24 cellular contexts compared by ENCODE assay signal in the genomic region with DNA sequence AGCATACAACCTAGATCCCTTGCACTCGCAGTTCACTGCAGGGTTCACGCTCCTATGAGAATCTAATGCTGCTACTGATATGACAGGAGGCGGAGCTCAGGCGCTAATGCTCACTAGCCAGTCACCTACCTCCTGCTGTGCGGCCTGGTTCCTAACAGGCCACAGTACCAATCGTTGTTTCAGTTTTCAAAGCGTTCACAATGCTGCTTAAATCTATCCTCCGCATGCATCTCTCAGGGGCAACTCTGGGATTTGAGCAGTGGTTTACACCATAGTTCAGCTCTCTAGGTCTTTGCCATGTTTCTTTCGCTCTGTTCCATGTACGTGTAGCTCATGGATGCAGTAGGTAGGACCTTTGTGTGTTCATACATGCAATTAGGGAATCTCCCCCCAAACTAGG. TPM values are rescaled to one million over a fixed set of nuclear protein-coding genes. Genes with fewer than 3 reads are reported as not detected.
DNase-seq lines count a peak whose midpoint lies in the region; ATAC-seq, FAIRE-seq and TF ChIP-seq lines count a peak whose summit lies in the region.
"Had no signal": no experiment of that assay in that cellular context is flagged by ENCODE, and none has a peak within 500 bp of the region (broad histone marks: within the 10 kb centered on the region; RNA-seq: fewer than 3 reads in every experiment).

No MANE protein-coding gene starts in this region.

- H3K9me3 Mint-ChIP-seq in GM23338 = peaks cover 4% of the 10 kb centered on the region; the same call in 1 of the 3 replicates
- H3K9me3 Mint-ChIP-seq: CD4-positive, alpha-beta memory T cell had no signal

- no peak overlapping the region for H3K4ac ChIP-seq in mesenchymal stem cell (ENCODE audit: low read depth in 1 of 2, low read length in 2 of 2)

- H2AK5ac ChIP-seq in mesenchymal stem cell (ENCODE audit: low read length, severe bottlenecking) = peak overlapping the region; percentile 56

- no peak overlapping the region for H3K4me3 Mint-ChIP-seq in GM23338
- H3K4me3 Mint-ChIP-seq: CD4-positive, alpha-beta memory T cell had no signal

- H3K9ac ChIP-seq in K562 (ENCODE audit: insufficient read depth in 1 of 2, low read depth in 2 of 2, low read length in 2 of 2) = peak overlapping the region; percentile 8 to 54; a peak in 3 of 4 replicates
- no peak overlapping the region for H3K9ac ChIP-seq in mesenchymal stem cell (ENCODE audit: low read length)

- no peak overlapping the region for H2BK120ac ChIP-seq in mesenchymal stem cell (ENCODE audit: low read depth, low read length)

- H3K27ac Mint-ChIP-seq in GM23338 = no peak overlapping the region

- H4K91ac ChIP-seq in mesenchymal stem cell (ENCODE audit: low read length) = no peak overlapping the region

- CTCF ChIA-PET in K562 (lab: Yijun Ruan, JAX; ENCODE audit: low intra/inter-chr PET ratio) = no interaction called here

- no peak overlapping the region for H3K4me2 ChIP-seq in GM23338
- peak overlapping the region; percentile 86 for H3K4me2 ChIP-seq in K562 (ENCODE audit: insufficient read depth, low read length)
- no peak overlapping the region for H3K4me2 ChIP-seq in mesenchymal stem cell (ENCODE audit: low read length, poor library complexity, severe bottlenecking)
- H3K4me2 ChIP-seq: PC-9 had no signal

- H3K79me2 ChIP-seq in GM23338 (replicated peaks; ENCODE audit: insufficient read depth) (peaks cover 85% of the 10 kb centered on the region), K562 (ENCODE audit: control insufficient read depth, insufficient read depth, low read length) (peaks cover 70% of the 10 kb centered on the region)

- H2AFZ ChIP-seq in GM23338 (no peak overlapping the region), K562 (ENCODE audit: low read depth, low read length) (peak overlapping the region; percentile 90), mesenchymal stem cell (ENCODE audit: low read depth, low read length) (no peak overlapping the region)
- H2AFZ ChIP-seq: PC-9 had no signal

- H3K9me1 ChIP-seq in K562 (ENCODE audit: control insufficient read depth, insufficient read depth, low read length) = no peaks in the 10 kb centered on the region

- no peak overlapping the region for H2BK12ac ChIP-seq in mesenchymal stem cell (ENCODE audit: low read length in 2 of 2)

- no peaks in the 10 kb centered on the region for H3F3A ChIP-seq in GM23338 (replicated peaks; ENCODE audit: low read depth)

- no peaks in the 10 kb centered on the region for H3K27me3 ChIP-seq in GM23338 (ENCODE audit: insufficient read depth)
- H3K27me3 ChIP-seq in K562 (ENCODE audit: control insufficient read depth in 2 of 2, insufficient read depth in 2 of 2, low read length in 2 of 2) = no peaks in the 10 kb centered on the region
- no peaks in the 10 kb centered on the region for H3K27me3 ChIP-seq in mesenchymal stem cell (ENCODE audit: control insufficient read depth in 1 of 2, insufficient read depth in 1 of 2, low read length in 2 of 2)
- H3K27me3 ChIP-seq in uterus = no peaks in the 10 kb centered on the region
- H3K27me3 ChIP-seq: SJSA1 had no signal

- ATAC-seq in GM23338 = peak; percentile 35; the same call in 2 of the 3 replicates
- peak; percentile 92 for ATAC-seq in K562
- ATAC-seq in HG03460 (IDR thresholded peaks at IDR 0.05; ENCODE audit: unreplicated experiment) = no peak
- ATAC-seq: HCT116, Right ventricle myocardium inferior had no signal

- BruUV-seq in K562 (replicated peaks; lab: Mats Ljungman, UMichigan) = no TSS peak

- TF ChIP-seq EP300 in K562 (IDR thresholded peaks at IDR 0.05; ENCODE audit: low read length) = no peak

- peak; percentile 47 for DNase-seq in GM23338 (ENCODE audit: low spot score)
- peak in 3 of 4 experiments; percentile 15 to 84 (median 16) for DNase-seq in K562 (ENCODE audit: extremely low read depth in 1 of 4, low spot score in 3 of 4)
- DNase-seq in mesenchymal stem cell = no peak
- no peak for DNase-seq in urothelium cell line (ENCODE audit: low spot score)
- DNase-seq in GM20000 (ENCODE audit: low spot score) = no peak
- DNase-seq in uterus = no peak
- DNase-seq: C1 segment of cervical spinal cord; CD4-positive, alpha-beta memory T cell; COR-L47; DMS53; GDM1; GOT3; KBM-7; MV-4-11; NCI-H1105; NCI-H2029; NCI-H526 treated with DMSO at 0.1 percent for 48 hours; PC-9 had no signal

- H3K14ac ChIP-seq in mesenchymal stem cell (ENCODE audit: low read length in 2 of 2) = peak overlapping the region in 1 of 2 experiments; percentile 65

- H3K4me3 ChIP-seq in GM23338 = no peak overlapping the region
- H3K4me3 ChIP-seq in K562 = no peak overlapping the region
- H3K4me3 ChIP-seq in mesenchymal stem cell (ENCODE audit: insufficient read depth in 1 of 2, low read depth in 1 of 2, low read length in 2 of 2) = no peak overlapping the region
- H3K4me3 ChIP-seq in uterus = no peak overlapping the region
- H3K4me3 ChIP-seq: GM12878, PC-9, SJSA1 had no signal

- H3K9me3 ChIP-seq in K562 (replicated peaks; ENCODE audit: control insufficient read depth, insufficient read depth, low read depth, low read length) = no peaks in the 10 kb centered on the region
- H3K9me3 ChIP-seq in mesenchymal stem cell (ENCODE audit: control insufficient read depth, low read length) = no peaks in the 10 kb centered on the region
- no peaks in the 10 kb centered on the region for H3K9me3 ChIP-seq in uterus
- H3K9me3 ChIP-seq: SJSA1 had no signal

- H3K27me3 Mint-ChIP-seq in GM23338 (ENCODE audit: insufficient read depth, low read depth, poor library complexity) = no peaks in the 10 kb centered on the region
- H3K27me3 Mint-ChIP-seq: CD4-positive, alpha-beta memory T cell had no signal

- H4K20me1 ChIP-seq in GM23338 (replicated peaks; ENCODE audit: insufficient read depth) = no peaks in the 10 kb centered on the region; the same call in 1 of the 2 replicates
- no peaks in the 10 kb centered on the region for H4K20me1 ChIP-seq in K562 (replicated peaks; ENCODE audit: control insufficient read depth, insufficient read depth, low read length)

- TF ChIP-seq POLR2A in K562 (conservative IDR thresholded peaks at IDR 0.05) (no peak), uterus (IDR thresholded peaks at IDR 0.05) (no peak)

- no peak overlapping the region for H4K8ac ChIP-seq in mesenchymal stem cell (ENCODE audit: low read length)

- no peak overlapping the region for H3K23ac ChIP-seq in mesenchymal stem cell (ENCODE audit: low read length in 2 of 2)

- H3K27ac ChIP-seq in GM23338 (ENCODE audit: low read depth) (no peak overlapping the region), K562 (ENCODE audit: extremely low read depth, low read depth, low read length) (peak overlapping the region; percentile 72), mesenchymal stem cell (ENCODE audit: low read length, poor library complexity, severe bottlenecking) (no peak overlapping the region), uterus (no peak overlapping the region)
- H3K27ac ChIP-seq: PC-9, SJSA1 had no signal

- FAIRE-seq in K562 (lab: Jason Lieb, UNC) (peak; percentile 96), urothelium cell line (lab: Jason Lieb, UNC) (peak; percentile 61)
- FAIRE-seq: GM12878, HTR-8/SVneo had no signal

- TF ChIP-seq CTCF in GM23338 (conservative IDR thresholded peaks at IDR 0.05; ENCODE audit: low read depth in 2 of 2) (no peak), K562 (IDR thresholded peaks at IDR 0.05 in 2 of 3, conservative IDR thresholded peaks at IDR 0.05 in 1 of 3; ENCODE audit: insufficient read depth in 2 of 3, low read depth in 1 of 3, low read length in 3 of 3) (0 out of 6 replicates have a peak, but pooled peaks of 1 of the 3 experiments have one; percentile 1), GM20000 (IDR thresholded peaks at IDR 0.05; ENCODE audit: extremely low read depth, missing control alignments) (no peak), uterus (IDR thresholded peaks at IDR 0.05) (no peak)

- H3K9me2 ChIP-seq in GM23338 (ENCODE audit: insufficient read depth) = no peaks in the 10 kb centered on the region

- H2BK15ac ChIP-seq in mesenchymal stem cell (ENCODE audit: low read depth, poor library complexity, severe bottlenecking) = no peak overlapping the region

- no peaks in the 10 kb centered on the region for H3K36me3 ChIP-seq in GM23338 (ENCODE audit: insufficient read depth)
- peaks cover 8% of the 10 kb centered on the region for H3K36me3 ChIP-seq in K562 (ENCODE audit: control insufficient read depth, insufficient read depth, low read length)
- H3K36me3 ChIP-seq in mesenchymal stem cell (ENCODE audit: control insufficient read depth in 1 of 2, insufficient read depth in 2 of 2, low read depth in 1 of 2, low read length in 2 of 2) = peaks cover 8 to 14% of the 10 kb centered on the region in 2 experiments
- no peaks in the 10 kb centered on the region for H3K36me3 ChIP-seq in uterus

- H3K36me3 Mint-ChIP-seq in GM23338 (ENCODE audit: low read depth) = peaks cover 12% of the 10 kb centered on the region

- intact Hi-C loops in K562 (cut with micrococcal nuclease) (no loop called here), uterus (cut with DNase I; ENCODE audit: low total_unique reads) (no loop called here)

- H3K18ac ChIP-seq in mesenchymal stem cell (ENCODE audit: low read depth in 1 of 2, low read length in 2 of 2) = peak overlapping the region in 1 of 2 experiments; percentile 8

- no peak overlapping the region for H2BK5ac ChIP-seq in mesenchymal stem cell (ENCODE audit: low read depth, low read length, poor library complexity, severe bottlenecking)

- 14% methylated on average over 10 of the region's 10 CpGs for WGBS in K562 (ENCODE audit: insufficient coverage, low coverage, missing lambda C conversion rate)
- WGBS in mesenchymal stem cell = 83% methylated on average over 10 of the region's 10 CpGs

- peaks cover 33% of the 10 kb centered on the region for H3K79me1 ChIP-seq in mesenchymal stem cell (replicated peaks; ENCODE audit: low read length, poor library complexity, severe bottlenecking)

- peaks cover 7% of the 10 kb centered on the region for H3K4me1 Mint-ChIP-seq in GM23338

- in situ Hi-C loops in K562 (cut with MboI) = no loop called here

- TF ChIP-seq RAD21 in K562 (CRISPR knock-in tag; conservative IDR thresholded peaks at IDR 0.05 in 1 of 2, IDR thresholded peaks at IDR 0.05 in 1 of 2) = no peak

- H3K4me1 ChIP-seq in GM23338 (ENCODE audit: insufficient read depth) (peaks cover 3% of the 10 kb centered on the region; the same call in 1 of the 2 replicates), K562 (replicated peaks in 1 of 2; ENCODE audit: control insufficient read depth in 2 of 2, insufficient read depth in 2 of 2, low read length in 2 of 2) (peaks cover 4 to 24% of the 10 kb centered on the region in 2 experiments; a peak in 3 of 5 replicates), mesenchymal stem cell (ENCODE audit: control insufficient read depth, insufficient read depth, low read depth, low read length) (no peaks in the 10 kb centered on the region), uterus (peaks cover 0 to 4% of the 10 kb centered on the region in 2 donors)

- POLR2A ChIA-PET in K562 (lab: Yijun Ruan, JAX) = interaction anchor here (0.8 to 2.3 kb wide), 8 partner anchors 10 to 140 kb away, joined by 3 to 10 read pairs (median 4); no protein-coding TSS in a partner anchor

RNA-seq across cellular contexts. Expression of a gene that starts 47.2 kb away (rescaled TPM):
- 22.0 and 28.8 TPM in 2 replicates for total RNA-seq in GM23338 (2014; rRNA removed; shearing (Covaris generic))
- polyA plus RNA-seq in GM23338 (2016; fragmentation: Nextera tagmentation; extraction: Ambion mirVana) (16.0 and 17.1 TPM in 2 replicates), K562 (2011; rRNA removed) (11.5 and 12.8 TPM in 2 replicates), K562 (2014; fragmentation: Illumina TruSeq; extraction: Trizol) (7.5 and 9.4 TPM in 2 replicates), K562 (2014; fragmentation: Nextera tagmentation; extraction: Ambion mirVana) (1 to 10 TPM; 3.7 to 4.5 TPM), K562 (2014; rRNA removed) (7.3 and 10.1 TPM in 2 replicates)
- 19.0 and 56.6 TPM in 2 replicates for total RNA-seq in K562 (2011; cell fraction: chromatin; rRNA removed; ENCODE audit: low replicate concordance)
- 11.3 and 13.7 TPM in 2 replicates for total RNA-seq in K562 (2011; cell fraction: nucleolus; rRNA removed)
- 21.7 and 34.1 TPM in 2 replicates for total RNA-seq in K562 (2011; cell fraction: nucleoplasm; rRNA removed)
- total RNA-seq in K562 (2014; rRNA removed) (7.6 and 8.1 TPM in 2 replicates), K562 (2014; rRNA removed; fragmentation: Illumina TruSeq; extraction: Trizol) (13.0 and 13.1 TPM in 2 replicates), K562 (2015; rRNA removed; fragmentation: Illumina TruSeq; extraction: Trizol) (13.4 and 14.4 TPM in 2 replicates), K562 (2021) (10.4 and 11.1 TPM in 2 replicates), uterus (10 to 100 TPM; 13.3 to 60.3 (median 29.1) TPM)
- 5.6 and 5.9 TPM in 2 replicates for polyA plus RNA-seq in K562 (2011; cell fraction: cytosol; rRNA removed)
- 20.8 and 20.9 TPM in 2 replicates for polyA plus RNA-seq in K562 (2011; cell fraction: nucleus; rRNA removed)
- 6.8 and 8.2 TPM in 2 replicates for polyA plus RNA-seq in K562 (2012)
- polyA minus RNA-seq in K562 (2011; rRNA and poly(A)+ RNA removed) = 26.4 and 36.7 TPM in 2 replicates
- polyA minus RNA-seq in K562 (2011; cell fraction: cytosol; rRNA and poly(A)+ RNA removed) = 7.6 and 15.2 TPM in 2 replicates
- polyA minus RNA-seq in K562 (2011; cell fraction: nucleus; rRNA and poly(A)+ RNA removed) = 24.5 and 39.3 TPM in 2 replicates
- 10.4 TPM for polyA plus RNA-seq in mesenchymal stem cell (2013, experiment 1 of 2)
- 11.6 TPM for polyA plus RNA-seq in mesenchymal stem cell (2013, experiment 2 of 2)

Comparison
In these comparisons a context has a peak if more than half of its experiments do, and no peak if none do; other contexts are left out.
1. DNase-seq: peak in GM23338 (single experiment) and K562 (3 of 4); none in mesenchymal stem cell (single experiment), urothelium cell line (single experiment), GM20000 (single experiment) and uterus (0 of 2).